1 cellular context compared by ENCODE assay signal in the genomic region with DNA sequence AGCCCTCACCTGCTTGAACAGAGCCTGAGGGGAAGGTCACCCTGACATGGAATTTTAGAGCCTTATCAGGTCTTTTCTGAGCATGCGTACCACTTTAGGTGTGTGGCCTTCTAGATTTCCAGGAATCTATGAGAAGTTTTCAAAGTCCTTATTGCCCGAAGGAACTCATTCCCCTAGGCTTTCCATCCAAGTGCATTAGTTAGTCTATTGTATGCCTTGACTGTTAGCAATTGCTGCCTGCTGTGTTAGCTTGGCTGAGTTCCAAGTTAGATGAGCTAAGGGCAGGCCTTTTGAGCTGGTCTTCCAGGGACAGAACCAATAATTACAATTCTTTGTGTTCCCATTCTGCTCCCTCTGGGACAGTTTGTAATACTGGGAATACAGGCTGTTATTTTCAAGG.
TF ChIP-seq lines count a peak whose summit lies in the region.

No MANE protein-coding gene starts in this region.

TF ChIP-seq in WTC11, 78 proteins besides CTCF, POLR2A, EP300 and RAD21 (continued from another document):
- TF ChIP-seq FOXP4 (CRISPR knock-in tag; IDR thresholded peaks at IDR 0.05): no peak
